In genomic region chr18:3450358-3451107, GRCh38 we compare ENCODE assay signal across 8 cellular contexts. TPM values are rescaled to one million over a fixed set of nuclear protein-coding genes. Genes with fewer than 3 reads are reported as not detected.
A peak's percentile ranks its signal among the peaks of the same experiment; 100 is the strongest.
DNase-seq lines count a peak whose midpoint lies in the region; ATAC-seq and TF ChIP-seq lines count a peak whose summit lies in the region.

No MANE protein-coding gene starts in this region.

- BruUV-seq in MCF 10A (replicated peaks; lab: Mats Ljungman, UMichigan) = TSS peak; percentile 18

- intact Hi-C loops in MCF 10A (cut with micrococcal nuclease) = no loop called here

- no peak for ATAC-seq in HG02870 (IDR thresholded peaks at IDR 0.05; ENCODE audit: unreplicated experiment)
- ATAC-seq in HG03045 (IDR thresholded peaks at IDR 0.05; ENCODE audit: unreplicated experiment) = no peak

- peak overlapping the region; percentile 95 for H3K4me3 Mint-ChIP-seq in MCF 10A (ENCODE audit: unreplicated experiment)

- peaks cover 16% of the 10 kb centered on the region for H3K4me1 Mint-ChIP-seq in MCF 10A (ENCODE audit: insufficient read depth, unreplicated experiment)

- TF ChIP-seq CTCF in MCF 10A (IDR thresholded peaks at IDR 0.05; ENCODE audit: unreplicated experiment) = no peak

- H3K36me3 Mint-ChIP-seq in MCF 10A (ENCODE audit: insufficient read depth, unreplicated experiment) = peaks cover 50% of the 10 kb centered on the region

- no peaks in the 10 kb centered on the region for H3K27me3 Mint-ChIP-seq in MCF 10A (ENCODE audit: insufficient read depth, unreplicated experiment)

- H3K27ac Mint-ChIP-seq in MCF 10A (ENCODE audit: low read depth, unreplicated experiment) = peak overlapping the region; percentile 99

- DNase-seq in AG08396 (ENCODE audit: low spot score) (peak; percentile 29), HS-27A (ENCODE audit: low read depth) (peak; percentile 58), UCSD-AML1 (lab: John Stamatoyannopoulos, UW; ENCODE audit: unreplicated experiment) (peak; percentile 16), MCF 10A (ENCODE audit: unreplicated experiment) (peak; percentile 59), islet precursor cell (peak; percentile 58)
- peak; percentile 55 for DNase-seq in stimulated activated CD4-positive, alpha-beta T cell treated with anti-CD3 and anti-CD28 coated beads, Interleukin-12 subunit alpha, Interleukin-12 subunit beta, amount 100 ng/mL, for 4 hours

- CTCF ChIA-PET in MCF 10A (lab: Yijun Ruan, JAX) = interaction anchor here (0.5 to 5.7 kb wide), 3 partner anchors 144 to 467 kb away, joined by 3 to 86 read pairs (median 76); no protein-coding TSS in a partner anchor

- H3K9me3 Mint-ChIP-seq in MCF 10A (ENCODE audit: unreplicated experiment) = no peaks in the 10 kb centered on the region

- POLR2A ChIA-PET in MCF 10A (lab: Yijun Ruan, JAX) = interaction anchor here (0.6 to 12.0 kb wide), 31 partner anchors 13 to 1620 kb away, joined by 3 to 325 read pairs (median 30); partner anchors contain the start of genes MYL12A and MYL12B

RNA-seq across cellular contexts. Expression of gene TGIF1, which starts 0.6 kb away (rescaled TPM):
- 161 and 172 TPM in 2 replicates for total RNA-seq in MCF 10A (2022)
